ENCODE assay signal across 8 cellular contexts in genomic region chr6:44223471-44224153, GRCh38. TPM values are rescaled to one million over a fixed set of nuclear protein-coding genes. Genes with fewer than 3 reads are reported as not detected.
DNase-seq lines count a peak whose midpoint lies in the region; ATAC-seq and TF ChIP-seq lines count a peak whose summit lies in the region.

Gene SLC29A1 (plus strand): TSS chr6:44223595. CDS start chr6:44227314, 3,719 bp downstream.

- peak; percentile 88 for ATAC-seq in CD4-positive, alpha-beta T cell (ENCODE audit: poor library complexity)
- ATAC-seq in GM19468 (IDR thresholded peaks at IDR 0.05; ENCODE audit: extremely low read depth, unreplicated experiment) (peak; percentile 35), gastroesophageal sphincter (peak; percentile 26)

- no peak within 1 kb of the TSS for H3K27ac ChIP-seq in CD4-positive, alpha-beta T cell (ENCODE audit: low read depth, low read length)
- H3K27ac ChIP-seq in Karpas-422 (ENCODE audit: low read length) (no peak within 1 kb of the TSS; the same call in 1 of the 2 replicates), gastroesophageal sphincter (peak within 1 kb of the TSS; percentile 54 to 99 (median 98)), temporal lobe (ENCODE audit: low read depth, low read length) (peak within 1 kb of the TSS; percentile 50)

- peaks cover 39% of the 10 kb centered on the region for H3K79me2 ChIP-seq in Karpas-422 (ENCODE audit: low read length)

- no peak for TF ChIP-seq EP300 in gastroesophageal sphincter (IDR thresholded peaks at IDR 0.05)

- H2AFZ ChIP-seq in Karpas-422 (ENCODE audit: low read length), result peak within 1 kb of the TSS; percentile 74

- no peaks in the 10 kb centered on the region for H3K27me3 Mint-ChIP-seq in CD4-positive, alpha-beta T cell

- TF ChIP-seq CTCF in CD4-positive, alpha-beta T cell (IDR thresholded peaks at IDR 0.05), result no peak
- peak in 2 of 4 experiments; percentile 23 to 24 for TF ChIP-seq CTCF in gastroesophageal sphincter (IDR thresholded peaks at IDR 0.05)

- intact Hi-C loops in CD4-positive, alpha-beta T cell (cut with DNase I, micrococcal nuclease), result loop anchor here (2.0 to 10.0 kb wide), 4 partner anchors 13 to 589 kb away; partner anchors contain the start of genes SLC35B2 (in 2 of the 2), MAD2L1BP (in 1 of the 2), MRPL14 (in 1 of the 2) and TMEM63B (in 1 of the 2)

- H3K4me3 Mint-ChIP-seq in CD4-positive, alpha-beta T cell, result peak within 1 kb of the TSS; percentile 84

- H3K4me3 ChIP-seq in Karpas-422 (ENCODE audit: low read length), result peak within 1 kb of the TSS; percentile 74
- peak within 1 kb of the TSS; percentile 73 to 86 for H3K4me3 ChIP-seq in gastroesophageal sphincter

- no peaks in the 10 kb centered on the region for H4K20me1 ChIP-seq in Karpas-422 (ENCODE audit: insufficient read depth, low read depth, low read length)

- H3K9me2 ChIP-seq in Karpas-422 (replicated peaks; ENCODE audit: insufficient read depth, low read length), result no peaks in the 10 kb centered on the region

- H3K4me2 ChIP-seq in Karpas-422 (ENCODE audit: low read depth, low read length, poor library complexity, severe bottlenecking), result peak within 1 kb of the TSS; percentile 92

- no peaks in the 10 kb centered on the region for H3K36me3 Mint-ChIP-seq in CD4-positive, alpha-beta T cell (ENCODE audit: low read depth)

- CTCF ChIA-PET in CD4-positive, alpha-beta T cell (lab: Charles Lee), result interaction anchor here (0.8 to 1.8 kb wide), 9 partner anchors 11 to 89 kb away, joined by 3 to 7 read pairs (median 4); partner anchors contain the start of genes AARS2, HSP90AB1 and SLC35B2

- in situ Hi-C loops in SK-MEL-5 (cut with HindIII; ENCODE audit: low pct_unique_long_range_greater_than_20kb, low sequenced_read_pairs), result no loop called here

- TF ChIP-seq POLR2A in gastroesophageal sphincter (IDR thresholded peaks at IDR 0.05), result peak; percentile 53 to 65

- DNase-seq in CD4-positive, alpha-beta T cell, result peak; percentile 72 to 85 (median 81)
- DNase-seq in Karpas-422, result peak; percentile 94
- peak; percentile 64 for DNase-seq in SK-MEL-5 (ENCODE audit: low read depth, low spot score)
- DNase-seq in activated gamma-delta T cell treated with anti-CD3 and anti-CD28 coated beads, Interleukin-2, amount 50 U/mL, for 16 hours (ENCODE audit: low read depth), result peak; percentile 71
- DNase-seq in nucleus accumbens (lab: John Stamatoyannopoulos, UW), result peak in 48 of 56 donors; percentile 14 to 83 (median 54)

- H3K36me3 ChIP-seq in Karpas-422 (ENCODE audit: insufficient read depth, low read length), result no peaks in the 10 kb centered on the region
- H3K36me3 ChIP-seq in gastroesophageal sphincter, result no peaks in the 10 kb centered on the region

- H3K27me3 ChIP-seq in CD4-positive, alpha-beta T cell (ENCODE audit: control insufficient read depth, insufficient read depth, low read length), result peaks cover 4% of the 10 kb centered on the region
- H3K27me3 ChIP-seq in Karpas-422 (ENCODE audit: low read length) (no peaks in the 10 kb centered on the region), gastroesophageal sphincter (no peaks in the 10 kb centered on the region)

- H3K9me3 ChIP-seq in CD4-positive, alpha-beta T cell (ENCODE audit: control insufficient read depth, low read length), result no peaks in the 10 kb centered on the region
- H3K9me3 ChIP-seq in Karpas-422 (ENCODE audit: low read length) (no peaks in the 10 kb centered on the region), gastroesophageal sphincter (no peaks in the 10 kb centered on the region)

- 0 to 9% methylated on average over 5 to 6 of the region's 72 CpGs for WGBS in gastroesophageal sphincter (ENCODE audit: low coverage in 1 of 2), 2 donors

- POLR2A ChIA-PET in CD4-positive, alpha-beta T cell (lab: Charles Lee), result interaction anchor here (0.5 to 5.8 kb wide), 7 partner anchors 14 to 46 kb away, joined by 3 to 62 read pairs (median 5); partner anchors contain the start of genes HSP90AB1, SLC35B2 and TMEM151B

- H3K9ac ChIP-seq in Karpas-422 (ENCODE audit: low read length), result peak within 1 kb of the TSS; percentile 84

- H3K4me1 Mint-ChIP-seq in CD4-positive, alpha-beta T cell (ENCODE audit: low read depth), result peaks cover 29% of the 10 kb centered on the region

- H3K9me3 Mint-ChIP-seq in CD4-positive, alpha-beta T cell, result no peaks in the 10 kb centered on the region

- H3K4me1 ChIP-seq in Karpas-422 (ENCODE audit: low read length), result peaks cover 56% of the 10 kb centered on the region
- peaks cover 3 to 97% (median 62%) of the 10 kb centered on the region in 3 donors for H3K4me1 ChIP-seq in gastroesophageal sphincter

- H3K27ac Mint-ChIP-seq in CD4-positive, alpha-beta T cell, result no peak within 1 kb of the TSS

RNA-seq across cellular contexts. Expression of gene SLC29A1, which starts in this region (rescaled TPM):
- total RNA-seq in CD4-positive, alpha-beta T cell, result 1 to 10 TPM in 1 of 2 experiments, under 1 TPM in 1; 0.67 to 1.3 TPM
- 26.9 and 29.3 TPM in 2 replicates for total RNA-seq in Karpas-422 (2014; rRNA removed; shearing (Covaris generic); ENCODE audit: low replicate concordance)
- total RNA-seq in SK-MEL-5 (2014; rRNA removed; shearing (Covaris generic)), result 8.6 and 9.3 TPM in 2 replicates
- 30.6 and 38.5 TPM in 2 replicates for polyA plus RNA-seq in SK-MEL-5 (2015; cell fraction: cytosol; rRNA removed)
- polyA plus RNA-seq in SK-MEL-5 (2015; cell fraction: nucleus; rRNA removed), result 97.8 and 99.2 TPM in 2 replicates
- total RNA-seq in gastroesophageal sphincter (100 to 1,000 TPM; 101 to 281 (median 134) TPM), temporal lobe (5.4 TPM)

Comparison
In these comparisons a context has a peak if more than half of its experiments do, and no peak if none do; other contexts are left out.
1. ATAC-seq: peak in every context shown above with its lines; median percentile 88 in CD4-positive, alpha-beta T cell; 35 in GM19468; 26 in gastroesophageal sphincter.
2. H3K27ac ChIP-seq: peak in gastroesophageal sphincter (4 of 4) and temporal lobe (single experiment); none in CD4-positive, alpha-beta T cell (single experiment) and Karpas-422 (single experiment).
3. Peak in every context shown above with its lines, with median percentiles within 50 percentile points of each other: DNase-seq.